ENCODE assay signal across 8 cellular contexts in genomic region chr4:189881190-189881589, GRCh38. TPM values are rescaled to one million over a fixed set of nuclear protein-coding genes. Genes with fewer than 3 reads are reported as not detected.
A peak's percentile ranks its signal among the peaks of the same experiment; 100 is the strongest.
DNase-seq lines count a peak whose midpoint lies in the region; ATAC-seq and TF ChIP-seq lines count a peak whose summit lies in the region.
"Not testable (repeated sequence)": the region's sequence is repeated elsewhere in the genome, so short reads cannot be mapped to it uniquely, and the experiment has no call there.

No MANE protein-coding gene starts in this region.

- not testable (repeated sequence) for H2BK5ac ChIP-seq in H9 (ENCODE audit: insufficient read length, low read length)

- H3K4me3 Mint-ChIP-seq in H9, natural killer cell: not testable (repeated sequence)

- H3K9ac ChIP-seq in H9 (ENCODE audit: extremely low read depth, insufficient read length, low read length), result not testable (repeated sequence)

- not testable (repeated sequence) for H3K79me1 ChIP-seq in H9 (ENCODE audit: insufficient read depth, low read depth, low read length, poor library complexity, severe bottlenecking)

- not testable (repeated sequence) for H4K5ac ChIP-seq in H9 (ENCODE audit: insufficient read length, low read depth, low read length)

- not testable (repeated sequence) for H2BK120ac ChIP-seq in H9 (ENCODE audit: low read depth, low read length, poor library complexity, severe bottlenecking)

- in situ Hi-C loops in ACHN (cut with HindIII; ENCODE audit: low pct_ligation_motif_present, low pct_unique_long_range_greater_than_20kb, low sequenced_read_pairs), result not testable (repeated sequence)

- intact Hi-C loops in dorsolateral prefrontal cortex (cut with DNase I); natural killer cell (cut with micrococcal nuclease): not testable (repeated sequence)

- not testable (repeated sequence) for H3K36me3 ChIP-seq in RWPE2 (ENCODE audit: low read depth); hepatocyte (replicated peaks; ENCODE audit: insufficient read depth, low read depth)

- H3K4me1 ChIP-seq in H9 (ENCODE audit: insufficient read depth, low read length); RWPE2 (ENCODE audit: insufficient read depth, poor library complexity, severe bottlenecking); hepatocyte (ENCODE audit: insufficient read depth): not testable (repeated sequence)

- not testable (repeated sequence) for H3K9me2 ChIP-seq in hepatocyte (replicated peaks; ENCODE audit: insufficient read depth)

- H3K79me2 ChIP-seq in H9 (ENCODE audit: insufficient read depth, low read length); hepatocyte: not testable (repeated sequence)

- ATAC-seq in RWPE2 (ENCODE audit: low read depth); natural killer cell: not testable (repeated sequence)

- not testable (repeated sequence) for H3K4me2 ChIP-seq in H9 (ENCODE audit: insufficient read depth, insufficient read length, low read length); hepatocyte

- not testable (repeated sequence) for H2BK12ac ChIP-seq in H9 (ENCODE audit: insufficient read length, low read depth, low read length)

- H3K4me1 Mint-ChIP-seq in H9, natural killer cell: not testable (repeated sequence)

- WGBS in H9 (ENCODE audit: extremely low coverage, insufficient read length, low lambda C conversion rate), result no CpG with 5 or more reads among the region's 15 CpGs
- 90% methylated on average over 15 of the region's 15 CpGs for WGBS in hepatocyte (ENCODE audit: low lambda C conversion rate, missing lambda C conversion rate)

- H3K4me3 ChIP-seq in RWPE2 (ENCODE audit: severe bottlenecking); dorsolateral prefrontal cortex; hepatocyte: not testable (repeated sequence)

- peaks cover 60 to 80% of the 10 kb centered on the region in 2 experiments for H3K9me3 Mint-ChIP-seq in H9
- H3K9me3 Mint-ChIP-seq in natural killer cell, result not testable (repeated sequence)

- H3K4ac ChIP-seq in H9 (ENCODE audit: low read depth, low read length), result not testable (repeated sequence)

- H2AK5ac ChIP-seq in H9 (ENCODE audit: insufficient read length, low read length), result not testable (repeated sequence)

- H4K91ac ChIP-seq in H9 (ENCODE audit: insufficient read length, low read depth, low read length), result not testable (repeated sequence)

- H3K27me3 Mint-ChIP-seq in H9 (ENCODE audit: low read depth); natural killer cell (ENCODE audit: low read depth in 2 of 2): not testable (repeated sequence)

- H3K23ac ChIP-seq in H9 (ENCODE audit: insufficient read length, low read depth, low read length), result not testable (repeated sequence)

- not testable (repeated sequence) for H4K8ac ChIP-seq in H9 (replicated peaks; ENCODE audit: insufficient read length, low read depth, low read length)

- not testable (repeated sequence) for H3K14ac ChIP-seq in H9 (ENCODE audit: insufficient read depth, low read length)

- not testable (repeated sequence) for H3K18ac ChIP-seq in H9 (ENCODE audit: insufficient read length, low read depth, low read length)

- H2BK20ac ChIP-seq in H9 (ENCODE audit: low read depth, low read length, poor library complexity, severe bottlenecking), result not testable (repeated sequence)

- not testable (repeated sequence) for H4K20me1 ChIP-seq in H9 (ENCODE audit: control insufficient read depth, insufficient read depth, insufficient read length); hepatocyte (ENCODE audit: insufficient read depth, poor library complexity, severe bottlenecking)

- peaks cover 6 to 14% (median 7%) of the 10 kb centered on the region in 3 experiments; a peak in 5 of 7 replicates for H3K36me3 Mint-ChIP-seq in H9 (ENCODE audit: insufficient read depth in 1 of 3, low read depth in 3 of 3)
- not testable (repeated sequence) for H3K36me3 Mint-ChIP-seq in natural killer cell

- peak; percentile 0 for DNase-seq in ACHN
- DNase-seq in H9, result peak; percentile 32
- peak; percentile 49 for DNase-seq in RWPE2 (ENCODE audit: low spot score)
- peak; percentile 5 for DNase-seq in activated gamma-delta T cell treated with Interleukin-2 at 50 U/mL for 16 hours
- DNase-seq in dorsolateral prefrontal cortex, result peak in 7 of 10 donors; percentile 4 to 63 (median 31)
- peak; percentile 7 for DNase-seq in hepatocyte (ENCODE audit: low spot score)
- peak; percentile 20 for DNase-seq in natural killer cell
- peak; percentile 11 for DNase-seq in stimulated activated CD4-positive, alpha-beta T cell treated with anti-CD3 and anti-CD28 coated beads, Interleukin-4, amount 100 ng/mL, for 24 hours

- H3K56ac ChIP-seq in H9 (ENCODE audit: insufficient read length, low read depth, low read length), result not testable (repeated sequence)

- not testable (repeated sequence) for H3K27me3 ChIP-seq in H9 (ENCODE audit: insufficient read depth, low read length); RWPE2 (ENCODE audit: insufficient read depth, poor library complexity, severe bottlenecking); dorsolateral prefrontal cortex; hepatocyte

- not testable (repeated sequence) for H2AFZ ChIP-seq in H9 (ENCODE audit: low read length); hepatocyte

- H3K23me2 ChIP-seq in H9 (ENCODE audit: insufficient read length, low read depth, low read length, poor library complexity, severe bottlenecking), result not testable (repeated sequence)

- H3T11ph ChIP-seq in H9 (ENCODE audit: low read length), result not testable (repeated sequence)

- not testable (repeated sequence) for H2BK15ac ChIP-seq in H9 (ENCODE audit: low read depth, low read length)

- TF ChIP-seq CTCF in H9 (conservative IDR thresholded peaks at IDR 0.05); RWPE2 (IDR thresholded peaks at IDR 0.05; ENCODE audit: poor library complexity, severe bottlenecking); dorsolateral prefrontal cortex (IDR thresholded peaks at IDR 0.05 in 54 of 56, conservative IDR thresholded peaks at IDR 0.05 in 2 of 56; ENCODE audit: low read depth in 1 of 56, partially characterized antibody in 56 of 56); hepatocyte (IDR thresholded peaks at IDR 0.05; ENCODE audit: poor library complexity); natural killer cell (IDR thresholded peaks at IDR 0.05): not testable (repeated sequence)

- H3K27ac ChIP-seq in H9 (ENCODE audit: insufficient read length, low read depth, low read length); RWPE2 (ENCODE audit: poor library complexity, severe bottlenecking); dorsolateral prefrontal cortex; hepatocyte: not testable (repeated sequence)

- not testable (repeated sequence) for H3K27ac Mint-ChIP-seq in H9, natural killer cell

- not testable (repeated sequence) for H3K9me3 ChIP-seq in H9 (ENCODE audit: control insufficient read depth, low read depth, low read length); RWPE2 (ENCODE audit: severe bottlenecking); hepatocyte (ENCODE audit: low read depth)

RNA-seq across cellular contexts. Expression of gene FRG1, which starts 59.5 kb away (rescaled TPM):
- total RNA-seq in H9 (2021) (43.2 and 45.6 TPM in 2 replicates), dorsolateral prefrontal cortex (10 to 100 TPM; 19.1 to 51.8 (median 33.1) TPM), hepatocyte (33.8 and 35.6 TPM in 2 replicates), natural killer cell (10 to 100 TPM; 53.4 to 62.3 (median 58.1) TPM)
- 27.8 and 29.6 TPM in 2 replicates for polyA plus RNA-seq in hepatocyte
